In genomic region chr3:191361456-191361855, GRCh38 we compare ENCODE assay signal across 33 cellular contexts. TPM values are rescaled to one million over a fixed set of nuclear protein-coding genes. Genes with fewer than 3 reads are reported as not detected.
DNase-seq lines count a peak whose midpoint lies in the region; ATAC-seq, FAIRE-seq and TF ChIP-seq lines count a peak whose summit lies in the region.
"Had no signal": no experiment of that assay in that cellular context is flagged by ENCODE, and none has a peak within 500 bp of the region (broad histone marks: within the 10 kb centered on the region; RNA-seq: fewer than 3 reads in every experiment).

No MANE protein-coding gene starts in this region.

- H3K4me3 ChIP-seq in A673 (ENCODE audit: low read depth, low read length, poor library complexity, severe bottlenecking) (no peak overlapping the region), HEK293 (ENCODE audit: low read depth, low read length) (no peak overlapping the region), K562 (no peak overlapping the region), left lung (no peak overlapping the region)
- H3K4me3 ChIP-seq: esophagus muscularis mucosa, hepatocyte, ovary, tibial nerve had no signal

- H3K4me1 ChIP-seq in A673 (ENCODE audit: insufficient read depth, low read length, poor library complexity, severe bottlenecking): peaks cover 36% of the 10 kb centered on the region
- peaks cover 19% of the 10 kb centered on the region for H3K4me1 ChIP-seq in HEK293 (ENCODE audit: control insufficient read depth, insufficient read depth, low read length)
- no peaks in the 10 kb centered on the region; a peak in 1 of 5 replicates for H3K4me1 ChIP-seq in K562 (replicated peaks in 1 of 2; ENCODE audit: control insufficient read depth in 2 of 2, insufficient read depth in 2 of 2, low read length in 2 of 2)
- peaks cover 8 to 14% of the 10 kb centered on the region in 2 donors for H3K4me1 ChIP-seq in left lung

- peak; percentile 6 for FAIRE-seq in K562 (lab: Jason Lieb, UNC)
- FAIRE-seq: frontal cortex, small intestine had no signal

- H3K27ac ChIP-seq in A673 (ENCODE audit: low read depth, low read length, poor library complexity, severe bottlenecking): peak overlapping the region; percentile 3
- no peak overlapping the region for H3K27ac ChIP-seq in HEK293 (ENCODE audit: extremely low read depth, low read depth, low read length)
- no peak overlapping the region for H3K27ac ChIP-seq in K562 (ENCODE audit: extremely low read depth, low read depth, low read length)
- H3K27ac ChIP-seq in left lung: peak overlapping the region in 1 of 2 donors; percentile 23
- H3K27ac ChIP-seq: esophagus muscularis mucosa, ovary, tibial nerve had no signal

- H3K36me3 ChIP-seq in A673 (ENCODE audit: insufficient read depth, low read length, poor library complexity, severe bottlenecking): peaks cover 23% of the 10 kb centered on the region
- H3K36me3 ChIP-seq in HEK293 (ENCODE audit: control insufficient read depth in 2 of 2, insufficient read depth in 1 of 2, low read length in 2 of 2): peaks cover 5 to 42% of the 10 kb centered on the region in 2 experiments; a peak in 2 of 3 replicates
- peaks cover 68% of the 10 kb centered on the region for H3K36me3 ChIP-seq in K562 (ENCODE audit: control insufficient read depth, insufficient read depth, low read length)
- H3K36me3 ChIP-seq in left lung: peaks cover 0 to 7% of the 10 kb centered on the region in 2 donors
- H3K36me3 ChIP-seq: ovary had no signal

- H3K9me3 ChIP-seq in A673 (ENCODE audit: low read depth, low read length, poor library complexity, severe bottlenecking) (no peaks in the 10 kb centered on the region), HEK293 (ENCODE audit: control insufficient read depth, insufficient read depth, low read depth, low read length) (no peaks in the 10 kb centered on the region), K562 (replicated peaks; ENCODE audit: control insufficient read depth, insufficient read depth, low read depth, low read length) (no peaks in the 10 kb centered on the region), left lung (no peaks in the 10 kb centered on the region)
- H3K9me3 ChIP-seq: esophagus muscularis mucosa, ovary, tibial nerve had no signal

- in situ Hi-C loops in K562 (cut with MboI): no loop called here

- TF ChIP-seq POLR2A in K562 (conservative IDR thresholded peaks at IDR 0.05): no peak

- H4K20me1 ChIP-seq in K562 (replicated peaks; ENCODE audit: control insufficient read depth, insufficient read depth, low read length): no peaks in the 10 kb centered on the region

- no peak overlapping the region for H2AFZ ChIP-seq in K562 (ENCODE audit: low read depth, low read length)
- H2AFZ ChIP-seq: hepatocyte had no signal

- H3K27me3 ChIP-seq in A673 (replicated peaks; ENCODE audit: insufficient read depth, low read depth, low read length, poor library complexity) (no peaks in the 10 kb centered on the region), K562 (ENCODE audit: control insufficient read depth in 2 of 2, insufficient read depth in 2 of 2, low read length in 2 of 2) (no peaks in the 10 kb centered on the region), left lung (no peaks in the 10 kb centered on the region)
- H3K27me3 ChIP-seq: esophagus muscularis mucosa, hepatocyte, ovary, tibial nerve had no signal

- peak; percentile 67 for DNase-seq in A673 (ENCODE audit: low spot score)
- DNase-seq in K562 (ENCODE audit: extremely low read depth in 1 of 4, low spot score in 3 of 4): no peak
- no peak for DNase-seq in left lung
- DNase-seq in SKM-1 treated with dmso at 0.1 percent for 144 hours (lab: John Stamatoyannopoulos, UW; ENCODE audit: unreplicated experiment): no peak
- DNase-seq in activated CD8-positive, alpha-beta memory T cell treated with anti-CD3 and anti-CD28 coated beads, Interleukin-2, amount 50 U/mL, for 4 hours: no peak
- DNase-seq in COR-L47 (lab: John Stamatoyannopoulos, UW): no peak
- DNase-seq: activated CD4-positive, alpha-beta memory T cell treated with anti-CD3 and anti-CD28 coated beads, Interleukin-2, amount 10 ng/mL, durations not matched to agents 7 days and 5 days; activated CD4-positive, alpha-beta T cell treated with anti-CD3 and anti-CD28 coated beads for 1 hour; anterior cingulate cortex; caudate nucleus; CD4-positive, alpha-beta memory T cell; cortex of kidney; immature natural killer cell; midbrain; naive thymus-derived CD8-positive, alpha-beta T cell; NCI-H1105 treated with DMSO at 0.1 percent for 48 hours; NCI-H1930; NCI-H345; NCI-H748 treated with DMSO at 0.1 percent for 48 hours; ovary; retina; small intestine; stimulated activated CD4-positive, alpha-beta T cell treated with anti-CD3 and anti-CD28 coated beads, Interleukin-1b, Interleukin-23, amount 100 ng/mL, for 48 hours; T-helper 1 cell had no signal

- H3K9ac ChIP-seq in K562 (ENCODE audit: insufficient read depth in 1 of 2, low read depth in 2 of 2, low read length in 2 of 2): no peak overlapping the region

- intact Hi-C loops in A673 (cut with micrococcal nuclease; ENCODE audit: unreplicated experiment) (no loop called here), K562 (cut with micrococcal nuclease) (no loop called here), left lung (cut with DNase I) (no loop called here)

- H3K9me1 ChIP-seq in K562 (ENCODE audit: control insufficient read depth, insufficient read depth, low read length): no peaks in the 10 kb centered on the region

- H3K79me2 ChIP-seq in K562 (ENCODE audit: control insufficient read depth, insufficient read depth, low read length): no peaks in the 10 kb centered on the region

- no peak for TF ChIP-seq RAD21 in K562 (CRISPR knock-in tag; conservative IDR thresholded peaks at IDR 0.05 in 1 of 2, IDR thresholded peaks at IDR 0.05 in 1 of 2)

- H3K4me2 ChIP-seq in K562 (ENCODE audit: insufficient read depth, low read length): no peak overlapping the region
- H3K4me2 ChIP-seq: hepatocyte had no signal

- CTCF ChIA-PET in A673 (lab: Charles Lee) (no interaction called here), HEK293 (lab: Yijun Ruan, JAX) (no interaction called here), K562 (lab: Yijun Ruan, JAX; ENCODE audit: low intra/inter-chr PET ratio) (no interaction called here)

- BruUV-seq in A673 (replicated peaks; lab: Mats Ljungman, UMichigan) (no TSS peak), K562 (replicated peaks; lab: Mats Ljungman, UMichigan) (no TSS peak)

- WGBS in K562 (ENCODE audit: insufficient coverage, low coverage, missing lambda C conversion rate): 100% methylated on average over 1 of the region's 1 CpG

- TF ChIP-seq CTCF in A673 (conservative IDR thresholded peaks at IDR 0.05; ENCODE audit: low read depth, low read length) (no peak), HEK293 (tag by site-specific recombination; IDR thresholded peaks at IDR 0.05) (no peak), K562 (IDR thresholded peaks at IDR 0.05 in 2 of 3, conservative IDR thresholded peaks at IDR 0.05 in 1 of 3; ENCODE audit: insufficient read depth in 2 of 3, low read depth in 1 of 3, low read length in 3 of 3) (no peak), left lung (IDR thresholded peaks at IDR 0.05) (no peak)

- TF ChIP-seq EP300 in K562 (IDR thresholded peaks at IDR 0.05; ENCODE audit: low read length): no peak

- POLR2A ChIA-PET in A673 (lab: Charles Lee; ENCODE audit: low non-redundant PET): no interaction called here
- POLR2A ChIA-PET in HEK293 (lab: Yijun Ruan, JAX): no interaction called here
- POLR2A ChIA-PET in K562 (lab: Yijun Ruan, JAX): interaction anchor here (0.7 to 1.2 kb wide), 3 partner anchors 13 to 25 kb away, joined by 3 to 4 read pairs (median 3); no protein-coding TSS in a partner anchor

- ATAC-seq in K562 (no peak), left lung (peak; percentile 19), HG03457 (IDR thresholded peaks at IDR 0.05; ENCODE audit: unreplicated experiment) (no peak)
- ATAC-seq: left lobe of liver; naive thymus-derived CD8-positive, alpha-beta T cell had no signal

RNA-seq across cellular contexts. Expression of gene UTS2B, which starts 31.1 kb away (rescaled TPM):
- total RNA-seq in A673 (2021) (2.4 and 4.7 TPM in 2 replicates), K562 (2014; rRNA removed) (not detected in 2 replicates), K562 (2014; rRNA removed; fragmentation: Illumina TruSeq; extraction: Trizol) (not detected in 2 replicates), K562 (2015; rRNA removed; fragmentation: Illumina TruSeq; extraction: Trizol) (not detected in 2 replicates), K562 (2021) (not detected in 2 replicates), left lung (under 1 TPM in 1 of 2 donors, not detected in 1; 0.41 TPM)
- not detected in 2 replicates for total RNA-seq in K562 (2011; cell fraction: chromatin; rRNA removed; ENCODE audit: low replicate concordance)
- 0.53 TPM in 1 of 2 replicates, not detected in the other for total RNA-seq in K562 (2011; cell fraction: nucleolus; rRNA removed)
- total RNA-seq in K562 (2011; cell fraction: nucleoplasm; rRNA removed): not detected in 2 replicates
- polyA plus RNA-seq in K562 (2011; rRNA removed) (0.06 TPM in 1 of 2 replicates, not detected in the other), K562 (2014; fragmentation: Illumina TruSeq; extraction: Trizol) (not detected in 2 replicates), K562 (2014; fragmentation: Nextera tagmentation; extraction: Ambion mirVana) (not detected), K562 (2014; rRNA removed) (not detected in 2 replicates)
- not detected in 2 replicates for polyA plus RNA-seq in K562 (2011; cell fraction: cytosol; rRNA removed)
- 0.27 TPM in 1 of 2 replicates, not detected in the other for polyA plus RNA-seq in K562 (2011; cell fraction: nucleus; rRNA removed)
- polyA plus RNA-seq in K562 (2012): 0.24 TPM in 1 of 2 replicates, not detected in the other
- polyA minus RNA-seq in K562 (2011; rRNA and poly(A)+ RNA removed): 0.15 and 0.28 TPM in 2 replicates
- polyA minus RNA-seq in K562 (2011; cell fraction: cytosol; rRNA and poly(A)+ RNA removed): not detected in 2 replicates
- polyA minus RNA-seq in K562 (2011; cell fraction: nucleus; rRNA and poly(A)+ RNA removed): not detected in 2 replicates
- total RNA-seq: A172; activated CD4-positive, alpha-beta memory T cell treated with anti-CD3 and anti-CD28 coated beads, Interleukin-2, amount 10 ng/mL, durations not matched to agents 7 days and 5 days; CD4-positive, alpha-beta memory T cell; naive thymus-derived CD8-positive, alpha-beta T cell; RPMI7951 had no signal
- polyA plus RNA-seq: CD4-positive, alpha-beta memory T cell; immature natural killer cell; naive thymus-derived CD8-positive, alpha-beta T cell had no signal

RNA-seq across cellular contexts. Expression of gene CCDC50, which starts 32.3 kb away (rescaled TPM):
- total RNA-seq in A673 (2021) (77.2 and 77.7 TPM in 2 replicates), K562 (2014; rRNA removed) (50.0 and 63.4 TPM in 2 replicates), K562 (2014; rRNA removed; fragmentation: Illumina TruSeq; extraction: Trizol) (42.4 and 47.6 TPM in 2 replicates), K562 (2015; rRNA removed; fragmentation: Illumina TruSeq; extraction: Trizol) (37.1 and 37.6 TPM in 2 replicates), K562 (2021) (44.3 and 44.9 TPM in 2 replicates), left lung (10 to 100 TPM; 49.7 to 65.9 TPM)
- 23.2 and 44.5 TPM in 2 replicates for total RNA-seq in K562 (2011; cell fraction: chromatin; rRNA removed; ENCODE audit: low replicate concordance)
- total RNA-seq in K562 (2011; cell fraction: nucleolus; rRNA removed): 9.7 and 10.7 TPM in 2 replicates
- 22.4 and 32.1 TPM in 2 replicates for total RNA-seq in K562 (2011; cell fraction: nucleoplasm; rRNA removed)
- polyA plus RNA-seq in K562 (2011; rRNA removed) (29.4 and 38.5 TPM in 2 replicates), K562 (2014; fragmentation: Illumina TruSeq; extraction: Trizol) (39.4 and 41.9 TPM in 2 replicates), K562 (2014; fragmentation: Nextera tagmentation; extraction: Ambion mirVana) (10 to 100 TPM in 1 of 2 experiments, 1 to 10 TPM in 1; 8.4 to 10.9 TPM), K562 (2014; rRNA removed) (35.1 and 40.4 TPM in 2 replicates)
- polyA plus RNA-seq in K562 (2011; cell fraction: cytosol; rRNA removed): 15.9 and 22.9 TPM in 2 replicates
- polyA plus RNA-seq in K562 (2011; cell fraction: nucleus; rRNA removed): 16.3 and 24.7 TPM in 2 replicates
- polyA plus RNA-seq in K562 (2012): 29.2 and 45.8 TPM in 2 replicates
- polyA minus RNA-seq in K562 (2011; rRNA and poly(A)+ RNA removed): 50.5 and 51.7 TPM in 2 replicates
- polyA minus RNA-seq in K562 (2011; cell fraction: cytosol; rRNA and poly(A)+ RNA removed): 24.1 and 24.2 TPM in 2 replicates
- 29.4 and 46.7 TPM in 2 replicates for polyA minus RNA-seq in K562 (2011; cell fraction: nucleus; rRNA and poly(A)+ RNA removed)
